Comparison of ENCODE assay signal across 12 cellular contexts in the genomic region with DNA sequence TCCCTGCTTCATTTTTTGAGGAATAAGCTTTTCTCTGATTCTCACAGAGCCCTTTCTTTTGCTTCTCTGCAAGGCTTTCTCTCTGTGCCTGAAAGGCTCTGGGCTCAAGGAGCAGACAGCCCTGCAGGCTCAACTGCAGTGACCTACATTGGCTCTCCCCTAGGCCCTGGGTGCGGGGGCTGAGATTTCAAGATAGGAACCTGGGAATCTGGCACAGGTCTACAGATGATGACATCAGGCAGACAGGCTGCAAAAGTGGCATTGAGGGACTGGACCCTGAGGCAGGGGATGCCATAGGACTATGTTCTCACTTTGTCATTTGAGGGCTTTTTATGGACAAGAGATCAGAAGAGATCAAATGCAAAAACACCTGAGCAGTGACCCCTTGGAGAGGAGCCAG. TPM values are rescaled to one million over a fixed set of nuclear protein-coding genes. Genes with fewer than 3 reads are reported as not detected.
A peak's percentile ranks its signal among the peaks of the same experiment; 100 is the strongest.
DNase-seq lines count a peak whose midpoint lies in the region; ATAC-seq and TF ChIP-seq lines count a peak whose summit lies in the region.
"Had no signal": no experiment of that assay in that cellular context is flagged by ENCODE, and none has a peak within 500 bp of the region (broad histone marks: within the 10 kb centered on the region; RNA-seq: fewer than 3 reads in every experiment).

No MANE protein-coding gene starts in this region.

- peak overlapping the region; percentile 69 for H3K4me2 ChIP-seq in neural progenitor cell

- no peak for DNase-seq in AG04450 (ENCODE audit: low read depth, low spot score)
- no peak for DNase-seq in endodermal cell
- no peak for DNase-seq in neural progenitor cell (ENCODE audit: low spot score)
- no peak for DNase-seq in SJCRH30
- DNase-seq in NCI-H226: no peak
- DNase-seq: NCI-H2081; stimulated activated CD4-positive, alpha-beta T cell treated with anti-CD3 and anti-CD28 coated beads, Interleukin-15, amount 100 ng/mL, for 24 hours had no signal

- TF ChIP-seq CTCF in AG04450 (IDR thresholded peaks at IDR 0.05; ENCODE audit: low read depth, low read length) (no peak), endodermal cell (conservative IDR thresholded peaks at IDR 0.05) (no peak), neural progenitor cell (IDR thresholded peaks at IDR 0.05) (no peak)

- peak overlapping the region; percentile 23 to 93 (median 89) for H3K27ac Mint-ChIP-seq in IgD-negative memory B cell
- no peak overlapping the region for H3K27ac Mint-ChIP-seq in endodermal cell
- H3K27ac Mint-ChIP-seq in neural progenitor cell: no peak overlapping the region

- WGBS in endodermal cell (ENCODE audit: insufficient coverage in 1 of 2, insufficient read length in 1 of 2), 2 experiments: 95% methylated on average over 1 of the region's 1 CpG; no CpG with 5 or more reads in 1 of the 2 experiments

- H3K9ac ChIP-seq in endodermal cell (ENCODE audit: extremely low read depth, low read length, poor library complexity, severe bottlenecking) (no peak overlapping the region), neural progenitor cell (no peak overlapping the region)

- H3K4me3 Mint-ChIP-seq in IgD-negative memory B cell (peak overlapping the region in 2 of 4 donors; percentile 65 to 82), endodermal cell (no peak overlapping the region), neural progenitor cell (no peak overlapping the region)

- H3K27me3 ChIP-seq in AG04450 (ENCODE audit: control insufficient read depth, insufficient read depth, low read length) (no peaks in the 10 kb centered on the region), endodermal cell (ENCODE audit: control insufficient read depth, insufficient read depth, low read length, poor library complexity, severe bottlenecking) (peaks cover 62% of the 10 kb centered on the region), neural progenitor cell (no peaks in the 10 kb centered on the region), SJCRH30 (no peaks in the 10 kb centered on the region)

- ATAC-seq in GM19351 (IDR thresholded peaks at IDR 0.05; ENCODE audit: unreplicated experiment): no peak
- ATAC-seq in HG03280 (IDR thresholded peaks at IDR 0.05; ENCODE audit: unreplicated experiment): no peak

- H3K79me2 ChIP-seq in neural progenitor cell (ENCODE audit: low read depth): no peaks in the 10 kb centered on the region

- H3K4me1 Mint-ChIP-seq in IgD-negative memory B cell (peaks cover 43 to 62% (median 46%) of the 10 kb centered on the region in 3 donors), endodermal cell (peaks cover 64% of the 10 kb centered on the region), neural progenitor cell (peaks cover 81% of the 10 kb centered on the region)

- CTCF ChIA-PET in AG04450 (lab: Charles Lee): interaction anchor here (3.4 to 4.3 kb wide), 6 partner anchors 11 to 85 kb away, joined by 16 to 83 read pairs (median 36); a partner anchor contains a TSS

- H3K27ac ChIP-seq in AG04450 (ENCODE audit: low read depth, low read length): peak overlapping the region; percentile 40
- peak overlapping the region; percentile 40 for H3K27ac ChIP-seq in endodermal cell (ENCODE audit: low read depth, low read length)
- H3K27ac ChIP-seq in neural progenitor cell: peak overlapping the region; percentile 82
- H3K27ac ChIP-seq in SJCRH30: no peak overlapping the region

- H3F3A ChIP-seq in neural progenitor cell (ENCODE audit: low read depth): peaks cover 75% of the 10 kb centered on the region

- H3K4me3 ChIP-seq in AG04450 (ENCODE audit: low read depth, low read length) (no peak overlapping the region; the same call in 1 of the 2 replicates), endodermal cell (ENCODE audit: low read length) (no peak overlapping the region), neural progenitor cell (no peak overlapping the region), SJCRH30 (no peak overlapping the region)

- no peaks in the 10 kb centered on the region for H3K9me3 ChIP-seq in AG04450 (ENCODE audit: control insufficient read depth, insufficient read depth, low read length)
- H3K9me3 ChIP-seq in endodermal cell (ENCODE audit: control insufficient read depth, low read length): no peaks in the 10 kb centered on the region
- H3K9me3 ChIP-seq in neural progenitor cell (ENCODE audit: low read depth): no peaks in the 10 kb centered on the region
- H3K9me3 ChIP-seq in SJCRH30 (replicated peaks): no peaks in the 10 kb centered on the region

- H3K9me3 Mint-ChIP-seq in IgD-negative memory B cell: no peaks in the 10 kb centered on the region
- no peaks in the 10 kb centered on the region for H3K9me3 Mint-ChIP-seq in endodermal cell
- no peaks in the 10 kb centered on the region for H3K9me3 Mint-ChIP-seq in neural progenitor cell
- H3K9me3 Mint-ChIP-seq: activated naive CD4-positive, alpha-beta T cell treated with anti-CD3 and anti-CD28 coated beads, Interleukin-2, amount 50 U/mL, for 72 hours; T-helper 1 cell treated with Interleukin-12 subunit alpha and Interleukin-12 subunit beta and Interleukin-4 antibody, amounts not matched to agents 30 μg/mL and 1 μg/mL, for 36 hours had no signal

- no peak overlapping the region for H2AFZ ChIP-seq in neural progenitor cell (replicated peaks)

- no peaks in the 10 kb centered on the region for H4K20me1 ChIP-seq in neural progenitor cell (ENCODE audit: low read depth)

- POLR2A ChIA-PET in AG04450 (lab: Yijun Ruan, JAX): interaction anchor here (0.6 to 5.4 kb wide), 7 partner anchors 11 to 92 kb away, joined by 3 to 66 read pairs (median 6); a partner anchor contains a TSS

- no peaks in the 10 kb centered on the region for H3K36me3 ChIP-seq in endodermal cell (ENCODE audit: control insufficient read depth, insufficient read depth, low read length)
- H3K36me3 ChIP-seq in neural progenitor cell: no peaks in the 10 kb centered on the region
- H3K36me3 ChIP-seq in SJCRH30: no peaks in the 10 kb centered on the region

- H3K27me3 Mint-ChIP-seq in IgD-negative memory B cell (peaks cover 2% of the 10 kb centered on the region), endodermal cell (ENCODE audit: insufficient read depth) (peaks cover 90% of the 10 kb centered on the region), neural progenitor cell (ENCODE audit: insufficient read depth, low read depth) (peaks cover 8% of the 10 kb centered on the region)

- peaks cover 18% of the 10 kb centered on the region for H3K4me1 ChIP-seq in endodermal cell (ENCODE audit: control insufficient read depth, insufficient read depth, low read length)
- peaks cover 69% of the 10 kb centered on the region for H3K4me1 ChIP-seq in neural progenitor cell
- H3K4me1 ChIP-seq in SJCRH30: peaks cover 67% of the 10 kb centered on the region

- no peaks in the 10 kb centered on the region for H3K36me3 Mint-ChIP-seq in IgD-negative memory B cell
- no peaks in the 10 kb centered on the region for H3K36me3 Mint-ChIP-seq in endodermal cell (ENCODE audit: low read depth)
- H3K36me3 Mint-ChIP-seq in neural progenitor cell: no peaks in the 10 kb centered on the region

RNA-seq across cellular contexts. Expression of a gene that starts 10.1 kb away (rescaled TPM):
- 0.62 and 1.0 TPM in 2 replicates for polyA plus RNA-seq in AG04450 (2011; rRNA removed)
- 2.0 and 3.1 TPM in 2 replicates for polyA minus RNA-seq in AG04450 (2011; rRNA and poly(A)+ RNA removed)
- 3.6 TPM for polyA plus RNA-seq in IgD-negative memory B cell
- total RNA-seq in endodermal cell: 1 to 10 TPM; 3.0 to 4.4 TPM
- polyA plus RNA-seq in endodermal cell (2013, experiment 1 of 2): 3.1 TPM
- 2.3 TPM for polyA plus RNA-seq in endodermal cell (2013, experiment 2 of 2)
- total RNA-seq in neural progenitor cell (ENCODE audit: low replicate concordance): 0.24 and 0.87 TPM in 2 replicates
- 1.0 and 1.4 TPM in 2 replicates for total RNA-seq in SJCRH30 (2014; rRNA removed; shearing (Covaris generic))

RNA-seq across cellular contexts. Expression of a gene that starts 11.3 kb away (rescaled TPM):
- polyA plus RNA-seq in AG04450 (2011; rRNA removed): 69.8 and 92.2 TPM in 2 replicates
- polyA minus RNA-seq in AG04450 (2011; rRNA and poly(A)+ RNA removed): 37.4 and 53.7 TPM in 2 replicates
- 10.1 TPM for polyA plus RNA-seq in IgD-negative memory B cell
- 100 to 1,000 TPM in 1 of 2 donors, 10 to 100 TPM in 1; 95.4 to 108 TPM for total RNA-seq in endodermal cell
- 126 TPM for polyA plus RNA-seq in endodermal cell (2013, experiment 1 of 2)
- polyA plus RNA-seq in endodermal cell (2013, experiment 2 of 2): 115 TPM
- total RNA-seq in neural progenitor cell (ENCODE audit: low replicate concordance): 144 and 190 TPM in 2 replicates
- total RNA-seq in SJCRH30 (2014; rRNA removed; shearing (Covaris generic)): 72.9 and 76.1 TPM in 2 replicates

RNA-seq across cellular contexts. Expression of a gene that starts 29.9 kb away (rescaled TPM):
- 40.1 and 46.9 TPM in 2 replicates for polyA plus RNA-seq in AG04450 (2011; rRNA removed)
- polyA minus RNA-seq in AG04450 (2011; rRNA and poly(A)+ RNA removed): 28.2 and 30.8 TPM in 2 replicates
- polyA plus RNA-seq in IgD-negative memory B cell: 49.9 TPM
- total RNA-seq in endodermal cell: 100 to 1,000 TPM; 113 to 116 TPM
- 121 TPM for polyA plus RNA-seq in endodermal cell (2013, experiment 1 of 2)
- polyA plus RNA-seq in endodermal cell (2013, experiment 2 of 2): 108 TPM
- total RNA-seq in neural progenitor cell (ENCODE audit: low replicate concordance): 64.0 and 68.9 TPM in 2 replicates
- total RNA-seq in SJCRH30 (2014; rRNA removed; shearing (Covaris generic)): 53.8 and 58.5 TPM in 2 replicates

RNA-seq across cellular contexts. Expression of a gene that starts 47.7 kb away (rescaled TPM):
- polyA plus RNA-seq in AG04450 (2011; rRNA removed) (25.2 and 32.0 TPM in 2 replicates), IgD-negative memory B cell (4.6 TPM)
- 20.2 and 24.6 TPM in 2 replicates for polyA minus RNA-seq in AG04450 (2011; rRNA and poly(A)+ RNA removed)
- total RNA-seq in endodermal cell (10 to 100 TPM; 12.7 to 14.4 TPM), neural progenitor cell (ENCODE audit: low replicate concordance) (14.5 and 20.8 TPM in 2 replicates)
- 16.0 TPM for polyA plus RNA-seq in endodermal cell (2013, experiment 1 of 2)
- polyA plus RNA-seq in endodermal cell (2013, experiment 2 of 2): 15.5 TPM
- total RNA-seq in SJCRH30 (2014; rRNA removed; shearing (Covaris generic)): 13.3 and 14.4 TPM in 2 replicates

RNA-seq across cellular contexts. Expression of a gene that starts 56.2 kb away (rescaled TPM):
- 47.0 and 54.0 TPM in 2 replicates for polyA plus RNA-seq in AG04450 (2011; rRNA removed)
- 59.4 and 92.8 TPM in 2 replicates for polyA minus RNA-seq in AG04450 (2011; rRNA and poly(A)+ RNA removed)
- polyA plus RNA-seq in IgD-negative memory B cell: 51.9 TPM
- 100 to 1,000 TPM; 106 to 124 TPM for total RNA-seq in endodermal cell
- polyA plus RNA-seq in endodermal cell (2013, experiment 1 of 2): 119 TPM
- polyA plus RNA-seq in endodermal cell (2013, experiment 2 of 2): 101 TPM
- 64.3 and 109 TPM in 2 replicates for total RNA-seq in neural progenitor cell (ENCODE audit: low replicate concordance)
- total RNA-seq in SJCRH30 (2014; rRNA removed; shearing (Covaris generic)): 41.8 and 55.0 TPM in 2 replicates

Comparison
In these comparisons a context has a peak if more than half of its experiments do, and no peak if none do; other contexts are left out.
1. H3K27ac Mint-ChIP-seq: peak in IgD-negative memory B cell (3 of 3); none in endodermal cell (single experiment) and neural progenitor cell (single experiment).